22 cellular contexts compared by ENCODE assay signal in genomic region chr6:14278000-14278399, GRCh38.
DNase-seq lines count a peak whose midpoint lies in the region; ATAC-seq and TF ChIP-seq lines count a peak whose summit lies in the region.
"Had no signal": no experiment of that assay in that cellular context is flagged by ENCODE, and none has a peak within 500 bp of the region (broad histone marks: within the 10 kb centered on the region; RNA-seq: fewer than 3 reads in every experiment).

No MANE protein-coding gene starts in this region.

- no peaks in the 10 kb centered on the region for H3K27me3 Mint-ChIP-seq in CD4-positive, alpha-beta memory T cell
- H3K27me3 Mint-ChIP-seq in activated CD4-positive, alpha-beta memory T cell treated with anti-CD3 and anti-CD28 coated beads, Interleukin-2, amount 10 ng/mL, durations not matched to agents 7 days and 5 days = no peaks in the 10 kb centered on the region
- H3K27me3 Mint-ChIP-seq in immature natural killer cell (ENCODE audit: low read depth in 3 of 3) = peaks cover 0 to 12% (median 2%) of the 10 kb centered on the region in 3 donors
- peaks cover 7% of the 10 kb centered on the region for H3K27me3 Mint-ChIP-seq in HFFc6 (ENCODE audit: insufficient read depth)

- H3K27me3 ChIP-seq in BLaER1 treated with 17β-estradiol and CSF1 and Interleukin-3, amounts not matched to agents 10 nM and 100 nM = no peaks in the 10 kb centered on the region
- no peaks in the 10 kb centered on the region for H3K27me3 ChIP-seq in CD4-positive, alpha-beta memory T cell (ENCODE audit: insufficient read depth, low read length)
- H3K27me3 ChIP-seq: BE2C, MG63, right lobe of liver, stomach had no signal

- H3K4me2 ChIP-seq in BLaER1 treated with 17β-estradiol and CSF1 and Interleukin-3, amounts not matched to agents 10 nM and 100 nM = peak overlapping the region; percentile 77 to 96 (median 87)

- H3K27ac ChIP-seq in BLaER1 treated with 17β-estradiol and CSF1 and Interleukin-3, amounts not matched to agents 10 nM and 100 nM = peak overlapping the region in 10 of 11 experiments; percentile 3 to 92 (median 72); a peak in 13 of 22 replicates
- H3K27ac ChIP-seq in CD4-positive, alpha-beta memory T cell (ENCODE audit: low read depth, low read length) = no peak overlapping the region
- H3K27ac ChIP-seq: parathyroid adenoma, right lobe of liver, VCaP had no signal

- peaks cover 0 to 3% of the 10 kb centered on the region in 2 donors for H3K36me3 Mint-ChIP-seq in CD4-positive, alpha-beta memory T cell
- H3K36me3 Mint-ChIP-seq in activated CD4-positive, alpha-beta memory T cell treated with anti-CD3 and anti-CD28 coated beads, Interleukin-2, amount 10 ng/mL, durations not matched to agents 7 days and 5 days (ENCODE audit: low read depth) = peaks cover 1% of the 10 kb centered on the region
- H3K36me3 Mint-ChIP-seq in immature natural killer cell (peaks cover 0 to 7% (median 5%) of the 10 kb centered on the region in 3 donors), HFFc6 (ENCODE audit: low read depth) (no peaks in the 10 kb centered on the region)

- H4K20me1 ChIP-seq in BLaER1 treated with 17β-estradiol and CSF1 and Interleukin-3, amounts not matched to agents 10 nM and 100 nM = no peaks in the 10 kb centered on the region

- no peak for TF ChIP-seq CTCF in HFFc6 (IDR thresholded peaks at IDR 0.05)

- CTCF ChIA-PET in CD4-positive, alpha-beta memory T cell (lab: Charles Lee; ENCODE audit: partially characterized antibody) = no interaction called here
- CTCF ChIA-PET in activated CD4-positive, alpha-beta memory T cell treated with anti-CD3 and anti-CD28 coated beads, Interleukin-2, amount 10 ng/mL, durations not matched to agents 7 days and 5 days (lab: Charles Lee) = no interaction called here

- peaks cover 18 to 40% (median 32%) of the 10 kb centered on the region in 11 experiments for H3K9me3 ChIP-seq in BLaER1 treated with 17β-estradiol and CSF1 and Interleukin-3, amounts not matched to agents 10 nM and 100 nM (replicated peaks in 1 of 11)
- no peaks in the 10 kb centered on the region for H3K9me3 ChIP-seq in CD4-positive, alpha-beta memory T cell (ENCODE audit: control insufficient read depth in 1 of 2, low read length in 2 of 2)
- H3K9me3 ChIP-seq: BE2C, right lobe of liver had no signal

- intact Hi-C loops in CD4-positive, alpha-beta memory T cell (cut with micrococcal nuclease) = loop anchor here (2.0 to 5.0 kb wide), 3 partner anchors 39 to 969 kb away; partner anchors contain the start of gene JARID2

- no peak for ATAC-seq in GM21786 (IDR thresholded peaks at IDR 0.05; ENCODE audit: unreplicated experiment)
- ATAC-seq in GM21825 (IDR thresholded peaks at IDR 0.05; ENCODE audit: unreplicated experiment) = no peak
- ATAC-seq: HCT116, Right ventricle myocardium inferior had no signal

- peak overlapping the region in 5 of 8 donors; percentile 63 to 88 (median 70) for H3K4me3 Mint-ChIP-seq in CD4-positive, alpha-beta memory T cell
- no peak overlapping the region for H3K4me3 Mint-ChIP-seq in activated CD4-positive, alpha-beta memory T cell treated with anti-CD3 and anti-CD28 coated beads, Interleukin-2, amount 10 ng/mL, durations not matched to agents 7 days and 5 days
- H3K4me3 Mint-ChIP-seq in immature natural killer cell (peak overlapping the region in 3 of 5 donors; percentile 76 to 78 (median 78)), HFFc6 (no peak overlapping the region)

- peak overlapping the region in 6 of 7 donors; percentile 80 to 98 (median 90) for H3K27ac Mint-ChIP-seq in CD4-positive, alpha-beta memory T cell
- H3K27ac Mint-ChIP-seq in activated CD4-positive, alpha-beta memory T cell treated with anti-CD3 and anti-CD28 coated beads, Interleukin-2, amount 10 ng/mL, durations not matched to agents 7 days and 5 days = peak overlapping the region; percentile 93
- H3K27ac Mint-ChIP-seq in immature natural killer cell (peak overlapping the region in 5 of 6 donors; percentile 7 to 81 (median 40)), HFFc6 (no peak overlapping the region)

- H3K4me1 Mint-ChIP-seq in CD4-positive, alpha-beta memory T cell = peaks cover 31 to 52% (median 36%) of the 10 kb centered on the region in 4 donors
- peaks cover 33% of the 10 kb centered on the region for H3K4me1 Mint-ChIP-seq in activated CD4-positive, alpha-beta memory T cell treated with anti-CD3 and anti-CD28 coated beads, Interleukin-2, amount 10 ng/mL, durations not matched to agents 7 days and 5 days
- peaks cover 30 to 38% of the 10 kb centered on the region in 2 donors for H3K4me1 Mint-ChIP-seq in immature natural killer cell
- H3K4me1 Mint-ChIP-seq in HFFc6 (ENCODE audit: low read depth) = peaks cover 20% of the 10 kb centered on the region; the same call in 1 of the 2 replicates

- H3K9ac ChIP-seq in BLaER1 treated with 17β-estradiol and CSF1 and Interleukin-3, amounts not matched to agents 10 nM and 100 nM = peak overlapping the region in 4 of 11 experiments; percentile 3 to 81 (median 25); a peak in 3 of 22 replicates
- H3K9ac ChIP-seq: parathyroid adenoma had no signal

- H3K36me3 ChIP-seq in BLaER1 treated with 17β-estradiol and CSF1 and Interleukin-3, amounts not matched to agents 10 nM and 100 nM = no peaks in the 10 kb centered on the region
- H3K36me3 ChIP-seq in CD4-positive, alpha-beta memory T cell (ENCODE audit: insufficient read depth, low read length) = no peaks in the 10 kb centered on the region
- H3K36me3 ChIP-seq: BE2C, MG63, right lobe of liver, stomach had no signal

- peaks cover 44 to 59% (median 53%) of the 10 kb centered on the region in 10 experiments for H3K4me1 ChIP-seq in BLaER1 treated with 17β-estradiol and CSF1 and Interleukin-3, amounts not matched to agents 10 nM and 100 nM
- peaks cover 39% of the 10 kb centered on the region for H3K4me1 ChIP-seq in CD4-positive, alpha-beta memory T cell (ENCODE audit: insufficient read depth, low read length)
- H3K4me1 ChIP-seq: BE2C, parathyroid adenoma, right lobe of liver had no signal

- POLR2A ChIA-PET in CD4-positive, alpha-beta memory T cell (lab: Charles Lee; ENCODE audit: partially characterized antibody) = interaction anchor here (0.5 to 1.1 kb wide), 2 partner anchors 607 to 971 kb away, joined by 3 read pairs; no protein-coding TSS in a partner anchor
- POLR2A ChIA-PET in activated CD4-positive, alpha-beta memory T cell treated with anti-CD3 and anti-CD28 coated beads, Interleukin-2, amount 10 ng/mL, durations not matched to agents 7 days and 5 days (lab: Charles Lee) = interaction anchor here (1.0 to 2.2 kb wide), 2 partner anchors 8 to 10 kb away, joined by 3 to 5 read pairs; no protein-coding TSS in a partner anchor

- no peak overlapping the region for H3K4me3 ChIP-seq in BLaER1 treated with 17β-estradiol and CSF1 and Interleukin-3, amounts not matched to agents 10 nM and 100 nM
- no peak overlapping the region for H3K4me3 ChIP-seq in CD4-positive, alpha-beta memory T cell (ENCODE audit: low read length in 2 of 2)
- H3K4me3 ChIP-seq: MG63, right lobe of liver, stomach had no signal

- DNase-seq in CD4-positive, alpha-beta memory T cell = no peak
- DNase-seq in activated CD4-positive, alpha-beta memory T cell treated with anti-CD3 and anti-CD28 coated beads, Interleukin-2, amount 10 ng/mL, durations not matched to agents 7 days and 5 days = no peak
- no peak for DNase-seq in immature natural killer cell
- DNase-seq in A172 (ENCODE audit: low spot score) = no peak
- no peak for DNase-seq in HFFc6
- DNase-seq: BE2C, cortex of kidney, DMS 273 treated with DMSO at 0.1 percent for 48 hours, GDM1, hippocampal formation, MG63, NCI-H146, NCI-H69, right lobe of liver, stomach had no signal

- H3K9me3 Mint-ChIP-seq in CD4-positive, alpha-beta memory T cell = peaks cover 0 to 9% (median 2%) of the 10 kb centered on the region in 8 donors
- H3K9me3 Mint-ChIP-seq in activated CD4-positive, alpha-beta memory T cell treated with anti-CD3 and anti-CD28 coated beads, Interleukin-2, amount 10 ng/mL, durations not matched to agents 7 days and 5 days = peaks cover 11% of the 10 kb centered on the region
- peaks cover 0 to 15% (median 1%) of the 10 kb centered on the region in 6 donors for H3K9me3 Mint-ChIP-seq in immature natural killer cell
- H3K9me3 Mint-ChIP-seq in HFFc6 = peaks cover 12% of the 10 kb centered on the region

Comparison
In these comparisons a context has a peak if more than half of its experiments do, and no peak if none do; other contexts are left out.
1. H3K4me3 Mint-ChIP-seq: peak in CD4-positive, alpha-beta memory T cell (5 of 8) and immature natural killer cell (3 of 5); none in activated CD4-positive, alpha-beta memory T cell treated with anti-CD3 and anti-CD28 coated beads, Interleukin-2, amount 10 ng/mL, durations not matched to agents 7 days and 5 days (single experiment) and HFFc6 (single experiment).